8 cellular contexts compared by ENCODE assay signal in genomic region chr6:39228111-39228971, GRCh38. TPM values are rescaled to one million over a fixed set of nuclear protein-coding genes. Genes with fewer than 3 reads are reported as not detected.
DNase-seq lines count a peak whose midpoint lies in the region; ATAC-seq, FAIRE-seq and TF ChIP-seq lines count a peak whose summit lies in the region.

No MANE protein-coding gene starts in this region.

- peak overlapping the region; percentile 15 for H3K4me3 ChIP-seq in right cardiac atrium (ENCODE audit: low read length)

- H3K27ac Mint-ChIP-seq in activated CD4-positive, alpha-beta T cell treated with anti-CD3 and anti-CD28 coated beads, Interleukin-2, amount 10 ng/mL, durations not matched to agents 24 days and 14 days = peak overlapping the region; percentile 86

- H3K27me3 Mint-ChIP-seq in activated CD4-positive, alpha-beta T cell treated with anti-CD3 and anti-CD28 coated beads, Interleukin-2, amount 10 ng/mL, durations not matched to agents 24 days and 14 days = no peaks in the 10 kb centered on the region

- H3K4me1 Mint-ChIP-seq in activated CD4-positive, alpha-beta T cell treated with anti-CD3 and anti-CD28 coated beads, Interleukin-2, amount 10 ng/mL, durations not matched to agents 24 days and 14 days = peaks cover 51% of the 10 kb centered on the region

- peak; percentile 26 for DNase-seq in D721Med (ENCODE audit: insufficient read length, low spot score)
- peak; percentile 67 for DNase-seq in activated CD4-positive, alpha-beta T cell treated with anti-CD3 and anti-CD28 coated beads, Interleukin-2, amount 10 ng/mL, durations not matched to agents 24 days and 14 days
- no peak for DNase-seq in right cardiac atrium
- DNase-seq in stimulated activated CD4-positive, alpha-beta T cell treated with anti-CD3 and anti-CD28 coated beads, Interleukin-15, amount 100 ng/mL, for 48 hours (ENCODE audit: low read depth in 2 of 2) = peak; percentile 23 to 48
- no peak for DNase-seq in DMS79 (lab: John Stamatoyannopoulos, UW)
- no peak for DNase-seq in GM03348 (ENCODE audit: low spot score)
- no peak for DNase-seq in epidermal melanocyte (ENCODE audit: insufficient read length, low spot score)

- TF ChIP-seq CTCF in D721Med (IDR thresholded peaks at IDR 0.05; ENCODE audit: insufficient read depth, missing control alignments) = no peak

- no peak for FAIRE-seq in D721Med (lab: Jason Lieb, UNC)

- intact Hi-C loops in activated CD4-positive, alpha-beta T cell treated with anti-CD3 and anti-CD28 coated beads, Interleukin-2, amount 10 ng/mL, durations not matched to agents 24 days and 14 days (cut with micrococcal nuclease) = loop anchor here (2.0 to 10.0 kb wide), 6 partner anchors 34 to 1846 kb away; partner anchors contain the start of genes NFYA, OARD1 and SAYSD1
- intact Hi-C loops in right cardiac atrium (cut with DNase I) = no loop called here

- no peaks in the 10 kb centered on the region for H3K4me1 ChIP-seq in right cardiac atrium (ENCODE audit: control insufficient read depth, insufficient read depth, low read length)

- ATAC-seq in right cardiac atrium (no peak), HG03469 (IDR thresholded peaks at IDR 0.05; ENCODE audit: unreplicated experiment) (no peak)

- peaks cover 42% of the 10 kb centered on the region for H3K36me3 Mint-ChIP-seq in activated CD4-positive, alpha-beta T cell treated with anti-CD3 and anti-CD28 coated beads, Interleukin-2, amount 10 ng/mL, durations not matched to agents 24 days and 14 days (ENCODE audit: low read depth)

- H3K9me3 ChIP-seq in right cardiac atrium (ENCODE audit: control insufficient read depth, low read length) = no peaks in the 10 kb centered on the region

- H3K9me3 Mint-ChIP-seq in activated CD4-positive, alpha-beta T cell treated with anti-CD3 and anti-CD28 coated beads, Interleukin-2, amount 10 ng/mL, durations not matched to agents 24 days and 14 days = peaks cover 2% of the 10 kb centered on the region

- WGBS in right cardiac atrium = 37% methylated on average over 41 of the region's 41 CpGs

- no peaks in the 10 kb centered on the region for H3K27me3 ChIP-seq in right cardiac atrium (ENCODE audit: control insufficient read depth, insufficient read depth)

- H3K4me3 Mint-ChIP-seq in activated CD4-positive, alpha-beta T cell treated with anti-CD3 and anti-CD28 coated beads, Interleukin-2, amount 10 ng/mL, durations not matched to agents 24 days and 14 days = peak overlapping the region; percentile 94

- H3K27ac ChIP-seq in right cardiac atrium (ENCODE audit: low read length) = no peak overlapping the region

RNA-seq across cellular contexts. Expression of gene KCNK5, which starts 0.9 kb away (rescaled TPM):
- 33.8 and 35.3 TPM in 2 replicates for total RNA-seq in activated CD4-positive, alpha-beta T cell treated with anti-CD3 and anti-CD28 coated beads, Interleukin-2, amount 10 ng/mL, durations not matched to agents 24 days and 14 days
- total RNA-seq in right cardiac atrium = 1 to 10 TPM; 1.1 to 1.9 (median 1.4) TPM
- 1.4 TPM for polyA plus RNA-seq in right cardiac atrium

Comparison
In these comparisons a context has a peak if more than half of its experiments do, and no peak if none do; other contexts are left out.
1. DNase-seq: peak in D721Med (single experiment), activated CD4-positive, alpha-beta T cell treated with anti-CD3 and anti-CD28 coated beads, Interleukin-2, amount 10 ng/mL, durations not matched to agents 24 days and 14 days (single experiment) and stimulated activated CD4-positive, alpha-beta T cell treated with anti-CD3 and anti-CD28 coated beads, Interleukin-15, amount 100 ng/mL, for 48 hours (2 of 2); none in right cardiac atrium (0 of 3), DMS79 (single experiment), GM03348 (single experiment) and epidermal melanocyte (single experiment).
2. RNA of gene KCNK5, which starts 0.9 kb away (total RNA-seq): 33.8 to 35.3 TPM in activated CD4-positive, alpha-beta T cell treated with anti-CD3 and anti-CD28 coated beads, Interleukin-2, amount 10 ng/mL, durations not matched to agents 24 days and 14 days; 1.1 to 1.9 TPM in right cardiac atrium; every median in the first group is over 10 times any median in the second.